Comparison of ENCODE assay signal across 8 cellular contexts in the genomic region with DNA sequence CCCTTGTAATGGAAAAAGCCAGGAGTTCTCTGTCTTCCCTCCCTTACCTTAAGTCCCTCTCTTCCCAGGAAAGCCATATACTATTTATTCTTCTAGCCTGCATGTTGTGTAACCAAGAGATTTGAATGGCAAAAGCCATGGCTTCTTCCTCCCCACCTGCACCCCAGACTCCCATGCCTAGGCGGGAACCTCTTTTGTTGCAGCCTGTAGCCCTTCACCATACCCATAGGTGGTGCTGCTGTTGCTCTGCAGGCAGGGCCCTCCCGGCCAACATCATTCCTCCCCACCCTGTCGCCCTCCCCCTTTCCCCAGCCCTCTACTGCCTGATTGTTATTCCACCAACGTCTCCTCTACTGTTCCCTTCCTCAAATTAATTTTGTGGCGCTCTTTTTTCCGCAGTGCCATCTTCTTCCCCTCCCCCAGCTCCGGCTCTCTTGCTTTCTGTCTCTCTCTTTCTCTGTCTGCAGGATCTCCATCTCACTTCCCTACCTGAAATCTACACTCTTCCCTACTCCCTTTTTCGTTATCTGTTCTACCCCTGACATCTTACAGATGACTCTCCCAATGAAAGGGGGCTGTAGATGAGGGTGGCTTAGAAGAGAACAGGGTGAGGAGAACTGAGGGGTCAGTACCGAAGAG. TPM values are rescaled to one million over a fixed set of nuclear protein-coding genes. Genes with fewer than 3 reads are reported as not detected.
A peak's percentile ranks its signal among the peaks of the same experiment; 100 is the strongest.
DNase-seq lines count a peak whose midpoint lies in the region; ATAC-seq and TF ChIP-seq lines count a peak whose summit lies in the region.

No MANE protein-coding gene starts in this region.

- no peak overlapping the region for H3K4me3 Mint-ChIP-seq in activated CD8-positive, alpha-beta memory T cell treated with anti-CD3 and anti-CD28 coated beads, Interleukin-2, amount 10 ng/mL, durations not matched to agents 7 days and 5 days
- no peak overlapping the region for H3K4me3 Mint-ChIP-seq in activated CD8-positive, alpha-beta T cell treated with anti-CD3 and anti-CD28 coated beads, Interleukin-2, amount 10 ng/mL, durations not matched to agents 7 days and 5 days

- H3K36me3 ChIP-seq in ovary: no peaks in the 10 kb centered on the region

- H3K9me3 ChIP-seq in ovary: no peaks in the 10 kb centered on the region

- CTCF ChIA-PET in activated CD8-positive, alpha-beta memory T cell treated with anti-CD3 and anti-CD28 coated beads, Interleukin-2, amount 10 ng/mL, durations not matched to agents 7 days and 5 days (lab: Charles Lee): interaction anchor here (1.7 to 13.6 kb wide), 3 partner anchors 55 to 77 kb away, joined by 4 to 212 read pairs (median 7); partner anchors contain the start of gene THTPA
- CTCF ChIA-PET in activated CD8-positive, alpha-beta T cell treated with anti-CD3 and anti-CD28 coated beads, Interleukin-2, amount 10 ng/mL, durations not matched to agents 7 days and 5 days (lab: Charles Lee): interaction anchor here (0.7 to 13.7 kb wide), 5 partner anchors 13 to 163 kb away, joined by 3 to 266 read pairs (median 9); partner anchors contain the start of gene THTPA

- H3K36me3 Mint-ChIP-seq in activated CD8-positive, alpha-beta memory T cell treated with anti-CD3 and anti-CD28 coated beads, Interleukin-2, amount 10 ng/mL, durations not matched to agents 7 days and 5 days: peaks cover 2% of the 10 kb centered on the region
- H3K36me3 Mint-ChIP-seq in activated CD8-positive, alpha-beta T cell treated with anti-CD3 and anti-CD28 coated beads, Interleukin-2, amount 10 ng/mL, durations not matched to agents 7 days and 5 days (ENCODE audit: low read depth): peaks cover 2% of the 10 kb centered on the region

- WGBS in ovary, 3 donors: 47 to 49% (median 49%) methylated on average over 9 of the region's 9 CpGs

- H3K27ac Mint-ChIP-seq in activated CD8-positive, alpha-beta memory T cell treated with anti-CD3 and anti-CD28 coated beads, Interleukin-2, amount 10 ng/mL, durations not matched to agents 7 days and 5 days: no peak overlapping the region
- H3K27ac Mint-ChIP-seq in activated CD8-positive, alpha-beta T cell treated with anti-CD3 and anti-CD28 coated beads, Interleukin-2, amount 10 ng/mL, durations not matched to agents 7 days and 5 days: no peak overlapping the region

- no peak for TF ChIP-seq POLR2A in ovary (IDR thresholded peaks at IDR 0.05)

- peak; percentile 61 for ATAC-seq in activated CD8-positive, alpha-beta memory T cell treated with anti-CD3 and anti-CD28 coated beads, Interleukin-2, amount 10 ng/mL, durations not matched to agents 7 days and 5 days
- peak; percentile 64 for ATAC-seq in activated CD8-positive, alpha-beta T cell treated with anti-CD3 and anti-CD28 coated beads, Interleukin-2, amount 10 ng/mL, durations not matched to agents 7 days and 5 days
- no peak for ATAC-seq in HG03565 (IDR thresholded peaks at IDR 0.05; ENCODE audit: unreplicated experiment)

- H3K4me3 ChIP-seq in ovary: no peak overlapping the region

- H3K27ac ChIP-seq in ovary: no peak overlapping the region

- peaks cover 2% of the 10 kb centered on the region for H3K4me1 Mint-ChIP-seq in activated CD8-positive, alpha-beta memory T cell treated with anti-CD3 and anti-CD28 coated beads, Interleukin-2, amount 10 ng/mL, durations not matched to agents 7 days and 5 days
- H3K4me1 Mint-ChIP-seq in activated CD8-positive, alpha-beta T cell treated with anti-CD3 and anti-CD28 coated beads, Interleukin-2, amount 10 ng/mL, durations not matched to agents 7 days and 5 days (ENCODE audit: low read depth): peaks cover 4% of the 10 kb centered on the region

- H3K4me1 ChIP-seq in ovary (ENCODE audit: insufficient read depth): no peaks in the 10 kb centered on the region

- TF ChIP-seq EP300 in ovary (IDR thresholded peaks at IDR 0.05): no peak

- H3K27me3 ChIP-seq in ovary: no peaks in the 10 kb centered on the region

- H3K27me3 Mint-ChIP-seq in activated CD8-positive, alpha-beta memory T cell treated with anti-CD3 and anti-CD28 coated beads, Interleukin-2, amount 10 ng/mL, durations not matched to agents 7 days and 5 days: no peaks in the 10 kb centered on the region
- H3K27me3 Mint-ChIP-seq in activated CD8-positive, alpha-beta T cell treated with anti-CD3 and anti-CD28 coated beads, Interleukin-2, amount 10 ng/mL, durations not matched to agents 7 days and 5 days (ENCODE audit: low read depth): no peaks in the 10 kb centered on the region

- POLR2A ChIA-PET in activated CD8-positive, alpha-beta T cell treated with anti-CD3 and anti-CD28 coated beads, Interleukin-2, amount 10 ng/mL, durations not matched to agents 7 days and 5 days (lab: Charles Lee): no interaction called here

- DNase-seq in activated CD8-positive, alpha-beta memory T cell treated with anti-CD3 and anti-CD28 coated beads, Interleukin-2, amount 10 ng/mL, durations not matched to agents 7 days and 5 days: no peak
- DNase-seq in activated CD8-positive, alpha-beta memory T cell treated with anti-CD3 and anti-CD28 coated beads, Interleukin-2, amount 50 U/mL, for 48 hours: no peak
- peak; percentile 67 for DNase-seq in NCI-H1092 treated with DMSO at 0.1 percent for 48 hours (lab: John Stamatoyannopoulos, UW)
- DNase-seq in activated CD8-positive, alpha-beta T cell treated with anti-CD3 and anti-CD28 coated beads, Interleukin-2, amount 10 ng/mL, durations not matched to agents 7 days and 5 days: peak; percentile 24
- peak; percentile 70 for DNase-seq in left kidney (ENCODE audit: low read depth, low spot score)
- DNase-seq in SKM-1 treated with dmso at 0.1 percent for 144 hours (lab: John Stamatoyannopoulos, UW; ENCODE audit: unreplicated experiment): no peak
- DNase-seq in ovary: no peak

- TF ChIP-seq CTCF in ovary (IDR thresholded peaks at IDR 0.05): no peak

- intact Hi-C loops in ovary (cut with DNase I): loop anchor here in 3 of 4 donors (5.0 to 10.0 kb wide), 4 partner anchors 51 to 461 kb away; no protein-coding TSS in a partner anchor

- H3K9me3 Mint-ChIP-seq in activated CD8-positive, alpha-beta memory T cell treated with anti-CD3 and anti-CD28 coated beads, Interleukin-2, amount 10 ng/mL, durations not matched to agents 7 days and 5 days (ENCODE audit: low read depth): no peaks in the 10 kb centered on the region
- no peaks in the 10 kb centered on the region for H3K9me3 Mint-ChIP-seq in activated CD8-positive, alpha-beta T cell treated with anti-CD3 and anti-CD28 coated beads, Interleukin-2, amount 10 ng/mL, durations not matched to agents 7 days and 5 days (ENCODE audit: insufficient read depth)

RNA-seq across cellular contexts. Expression of gene NGDN, which starts 13.8 kb away (rescaled TPM):
- 10 to 100 TPM; 42.7 to 53.0 TPM for total RNA-seq in activated CD8-positive, alpha-beta memory T cell treated with anti-CD3 and anti-CD28 coated beads, Interleukin-2, amount 10 ng/mL, durations not matched to agents 7 days and 5 days
- total RNA-seq in activated CD8-positive, alpha-beta T cell treated with anti-CD3 and anti-CD28 coated beads, Interleukin-2, amount 10 ng/mL, durations not matched to agents 7 days and 5 days: 10 to 100 TPM; 43.7 to 44.0 TPM
- total RNA-seq in ovary: 10 to 100 TPM; 32.9 to 51.6 (median 38.4) TPM
- polyA plus RNA-seq in ovary: 10 to 100 TPM; 48.5 to 57.5 TPM

RNA-seq across cellular contexts. Expression of gene MYH7, which starts 47.9 kb away (rescaled TPM):
- under 1 TPM; 0.09 to 0.16 TPM for total RNA-seq in activated CD8-positive, alpha-beta memory T cell treated with anti-CD3 and anti-CD28 coated beads, Interleukin-2, amount 10 ng/mL, durations not matched to agents 7 days and 5 days
- total RNA-seq in activated CD8-positive, alpha-beta T cell treated with anti-CD3 and anti-CD28 coated beads, Interleukin-2, amount 10 ng/mL, durations not matched to agents 7 days and 5 days: not detected
- 1 to 10 TPM in 1 of 7 donors, under 1 TPM in 2, not detected in 4; 0.92 to 1.1 (median 0.96) TPM for total RNA-seq in ovary
- under 1 TPM in 1 of 2 donors, not detected in 1; 0.93 TPM for polyA plus RNA-seq in ovary

Comparison
In these comparisons a context has a peak if more than half of its experiments do, and no peak if none do; other contexts are left out.
1. DNase-seq: peak in NCI-H1092 treated with DMSO at 0.1 percent for 48 hours (single experiment), activated CD8-positive, alpha-beta T cell treated with anti-CD3 and anti-CD28 coated beads, Interleukin-2, amount 10 ng/mL, durations not matched to agents 7 days and 5 days (single experiment) and left kidney (single experiment); none in activated CD8-positive, alpha-beta memory T cell treated with anti-CD3 and anti-CD28 coated beads, Interleukin-2, amount 10 ng/mL, durations not matched to agents 7 days and 5 days (single experiment), activated CD8-positive, alpha-beta memory T cell treated with anti-CD3 and anti-CD28 coated beads, Interleukin-2, amount 50 U/mL, for 48 hours (single experiment), SKM-1 treated with dmso at 0.1 percent for 144 hours (single experiment) and ovary (0 of 5).